15 cellular contexts compared by ENCODE assay signal in the genomic region with DNA sequence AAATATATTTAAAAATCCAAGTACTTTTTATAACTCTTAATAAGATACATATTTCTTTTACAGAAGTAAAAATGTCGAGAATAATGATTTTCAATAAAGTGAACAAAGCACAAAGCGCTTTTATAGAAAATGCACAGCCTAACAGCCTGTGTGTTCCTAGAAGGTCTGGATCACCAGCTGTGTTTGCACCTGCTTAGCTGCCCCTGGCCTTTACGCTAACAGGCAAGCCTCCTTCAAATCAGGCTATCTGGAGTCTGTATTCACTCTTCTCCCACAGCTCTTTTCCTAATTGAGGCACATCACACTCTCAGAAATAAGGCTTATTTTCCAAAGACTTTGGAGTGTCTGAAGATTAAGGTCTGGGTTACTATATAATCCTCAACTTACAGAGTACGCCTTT.
"Had no signal": no experiment of that assay in that cellular context is flagged by ENCODE, and none has a peak within 500 bp of the region (broad histone marks: within the 10 kb centered on the region; RNA-seq: fewer than 3 reads in every experiment).

No MANE protein-coding gene starts in this region.

- DNase-seq: activated CD4-positive, alpha-beta T cell treated with anti-CD3 and anti-CD28 coated beads for 1 hour; activated CD4-positive, alpha-beta T cell treated with anti-CD3 and anti-CD28 coated beads, Interleukin-2, amount 50 U/mL, for 48 hours; activated CD8-positive, alpha-beta memory T cell treated with anti-CD3 and anti-CD28 coated beads, Interleukin-2, amount 10 ng/mL, durations not matched to agents 7 days and 5 days; activated effector memory CD4-positive, alpha-beta T cell treated with Interleukin-2 at 50 U/mL for 16 hours; activated T-cell treated with anti-CD3 and anti-CD28 coated beads, Interleukin-2, amount 50 U/mL, for 24 hours; amygdala; brain microvascular endothelial cell; dermis blood vessel endothelial cell; hippocampal formation; mesendoderm; nephron progenitor cell; ovary; stimulated activated CD4-positive, alpha-beta T cell treated with anti-CD3 and anti-CD28 coated beads, Interleukin-12 subunit alpha, Interleukin-12 subunit beta, amount 100 ng/mL, for 4 hours; stimulated activated naive CD8-positive, alpha-beta T cell treated with anti-CD3 and anti-CD28 coated beads, Interleukin-15, Interleukin-2, amounts not matched to agents 100 U/mL and 50 U/mL, for 24 hours had no signal

- ATAC-seq: activated CD8-positive, alpha-beta memory T cell treated with anti-CD3 and anti-CD28 coated beads, Interleukin-2, amount 10 ng/mL, durations not matched to agents 7 days and 5 days; esophagus mucosa; stimulated activated naive CD8-positive, alpha-beta T cell treated with anti-CD3 and anti-CD28 coated beads, Interleukin-15, Interleukin-2, amounts not matched to agents 100 U/mL and 50 U/mL, for 24 hours had no signal
